1 cellular context compared by ENCODE assay signal in genomic region chr17:37643118-37643766, GRCh38.
TF ChIP-seq lines count a peak whose summit lies in the region.

TSS of gene DDX52 (minus strand) at chr17:37643446. CDS start at chr17:37643420, 26 bp downstream.

TF ChIP-seq in HepG2, 621 proteins besides CTCF, POLR2A, EP300 and RAD21 (continued from another document and continues in another):
- TF ChIP-seq, protein P1, sequence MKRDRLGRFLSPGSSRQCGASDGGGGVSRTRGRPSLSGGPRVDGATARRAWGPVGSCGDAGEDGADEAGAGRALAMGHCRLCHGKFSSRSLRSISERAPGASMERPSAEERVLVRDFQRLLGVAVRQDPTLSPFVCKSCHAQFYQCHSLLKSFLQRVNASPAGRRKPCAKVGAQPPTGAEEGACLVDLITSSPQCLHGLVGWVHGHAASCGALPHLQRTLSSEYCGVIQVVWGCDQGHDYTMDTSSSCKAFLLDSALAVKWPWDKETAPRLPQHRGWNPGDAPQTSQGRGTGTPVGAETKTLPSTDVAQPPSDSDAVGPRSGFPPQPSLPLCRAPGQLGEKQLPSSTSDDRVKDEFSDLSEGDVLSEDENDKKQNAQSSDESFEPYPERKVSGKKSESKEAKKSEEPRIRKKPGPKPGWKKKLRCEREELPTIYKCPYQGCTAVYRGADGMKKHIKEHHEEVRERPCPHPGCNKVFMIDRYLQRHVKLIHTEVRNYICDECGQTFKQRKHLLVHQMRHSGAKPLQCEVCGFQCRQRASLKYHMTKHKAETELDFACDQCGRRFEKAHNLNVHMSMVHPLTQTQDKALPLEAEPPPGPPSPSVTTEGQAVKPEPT (CRISPR knock-in tag; IDR thresholded peaks at IDR 0.05; ENCODE audit: low read depth) = no peak
- TF ChIP-seq MXI1 (IDR thresholded peaks at IDR 0.05; ENCODE audit: borderline replicate concordance, low read depth, low read length) (peak; percentile 41; the same call in 1 of the 3 replicates), ZNF749 (CRISPR knock-in tag; IDR thresholded peaks at IDR 0.05; ENCODE audit: borderline replicate concordance) (no peak; the same call in 1 of the 2 replicates), NR3C1 (CRISPR knock-in tag; IDR thresholded peaks at IDR 0.05) (no peak), MAF1 (CRISPR knock-in tag; IDR thresholded peaks at IDR 0.05; ENCODE audit: borderline replicate concordance) (peak; percentile 51; the same call in 1 of the 2 replicates), TEAD2 (CRISPR knock-in tag; IDR thresholded peaks at IDR 0.05) (no peak), JUNB (CRISPR knock-in tag; IDR thresholded peaks at IDR 0.05; ENCODE audit: borderline replicate concordance) (no peak), SOX13 (IDR thresholded peaks at IDR 0.05) (no peak), SOX13 (CRISPR knock-in tag; conservative IDR thresholded peaks at IDR 0.05 in 1 of 2, IDR thresholded peaks at IDR 0.05 in 1 of 2) (peak in 1 of 2 experiments; percentile 37; a peak in 2 of 4 replicates), ZBTB7A (CRISPR knock-in tag; IDR thresholded peaks at IDR 0.05) (no peak), ELF4 (CRISPR knock-in tag; IDR thresholded peaks at IDR 0.05; ENCODE audit: borderline replicate concordance) (no peak), ZNF256 (CRISPR knock-in tag; conservative IDR thresholded peaks at IDR 0.05) (peak; percentile 70; the same call in 1 of the 2 replicates), REPIN1 (CRISPR knock-in tag; IDR thresholded peaks at IDR 0.05; ENCODE audit: borderline replicate concordance, low read depth) (no peak), ZNF644 (CRISPR knock-in tag; IDR thresholded peaks at IDR 0.05; ENCODE audit: low read depth) (no peak), ERF (CRISPR knock-in tag; IDR thresholded peaks at IDR 0.05) (peak; percentile 60), ZNF224 (CRISPR knock-in tag; IDR thresholded peaks at IDR 0.05) (peak; percentile 65; the same call in 1 of the 2 replicates), HES4 (CRISPR knock-in tag; IDR thresholded peaks at IDR 0.05; ENCODE audit: borderline replicate concordance) (peak; percentile 51; the same call in 1 of the 2 replicates), EHMT2 (IDR thresholded peaks at IDR 0.05; ENCODE audit: borderline replicate concordance, low read depth, low read length) (no peak), ZFP36 (IDR thresholded peaks at IDR 0.05; ENCODE audit: borderline replicate concordance, low read depth, low read length, partially characterized antibody) (no peak), KDM1A (CRISPR knock-in tag; IDR thresholded peaks at IDR 0.05) (no peak), RARA (CRISPR knock-in tag; IDR thresholded peaks at IDR 0.05) (no peak), E2F5 (CRISPR knock-in tag; conservative IDR thresholded peaks at IDR 0.05) (no peak), ETV6 (CRISPR knock-in tag; conservative IDR thresholded peaks at IDR 0.05) (0 out of 2 replicates have a peak, but pooled peaks have one; percentile 33), TCF7 (IDR thresholded peaks at IDR 0.05; ENCODE audit: low read depth) (no peak)
- TF ChIP-seq, protein P2, sequence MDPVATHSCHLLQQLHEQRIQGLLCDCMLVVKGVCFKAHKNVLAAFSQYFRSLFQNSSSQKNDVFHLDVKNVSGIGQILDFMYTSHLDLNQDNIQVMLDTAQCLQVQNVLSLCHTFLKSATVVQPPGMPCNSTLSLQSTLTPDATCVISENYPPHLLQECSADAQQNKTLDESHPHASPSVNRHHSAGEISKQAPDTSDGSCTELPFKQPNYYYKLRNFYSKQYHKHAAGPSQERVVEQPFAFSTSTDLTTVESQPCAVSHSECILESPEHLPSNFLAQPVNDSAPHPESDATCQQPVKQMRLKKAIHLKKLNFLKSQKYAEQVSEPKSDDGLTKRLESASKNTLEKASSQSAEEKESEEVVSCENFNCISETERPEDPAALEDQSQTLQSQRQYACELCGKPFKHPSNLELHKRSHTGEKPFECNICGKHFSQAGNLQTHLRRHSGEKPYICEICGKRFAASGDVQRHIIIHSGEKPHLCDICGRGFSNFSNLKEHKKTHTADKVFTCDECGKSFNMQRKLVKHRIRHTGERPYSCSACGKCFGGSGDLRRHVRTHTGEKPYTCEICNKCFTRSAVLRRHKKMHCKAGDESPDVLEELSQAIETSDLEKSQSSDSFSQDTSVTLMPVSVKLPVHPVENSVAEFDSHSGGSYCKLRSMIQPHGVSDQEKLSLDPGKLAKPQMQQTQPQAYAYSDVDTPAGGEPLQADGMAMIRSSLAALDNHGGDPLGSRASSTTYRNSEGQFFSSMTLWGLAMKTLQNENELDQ (CRISPR knock-in tag; IDR thresholded peaks at IDR 0.05; ENCODE audit: borderline replicate concordance) = no peak
- TF ChIP-seq, protein P3, sequence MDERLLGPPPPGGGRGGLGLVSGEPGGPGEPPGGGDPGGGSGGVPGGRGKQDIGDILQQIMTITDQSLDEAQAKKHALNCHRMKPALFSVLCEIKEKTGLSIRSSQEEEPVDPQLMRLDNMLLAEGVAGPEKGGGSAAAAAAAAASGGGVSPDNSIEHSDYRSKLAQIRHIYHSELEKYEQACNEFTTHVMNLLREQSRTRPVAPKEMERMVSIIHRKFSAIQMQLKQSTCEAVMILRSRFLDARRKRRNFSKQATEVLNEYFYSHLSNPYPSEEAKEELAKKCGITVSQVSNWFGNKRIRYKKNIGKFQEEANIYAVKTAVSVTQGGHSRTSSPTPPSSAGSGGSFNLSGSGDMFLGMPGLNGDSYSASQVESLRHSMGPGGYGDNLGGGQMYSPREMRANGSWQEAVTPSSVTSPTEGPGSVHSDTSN (CRISPR knock-in tag; IDR thresholded peaks at IDR 0.05) = no peak
- TF ChIP-seq, protein P4, sequence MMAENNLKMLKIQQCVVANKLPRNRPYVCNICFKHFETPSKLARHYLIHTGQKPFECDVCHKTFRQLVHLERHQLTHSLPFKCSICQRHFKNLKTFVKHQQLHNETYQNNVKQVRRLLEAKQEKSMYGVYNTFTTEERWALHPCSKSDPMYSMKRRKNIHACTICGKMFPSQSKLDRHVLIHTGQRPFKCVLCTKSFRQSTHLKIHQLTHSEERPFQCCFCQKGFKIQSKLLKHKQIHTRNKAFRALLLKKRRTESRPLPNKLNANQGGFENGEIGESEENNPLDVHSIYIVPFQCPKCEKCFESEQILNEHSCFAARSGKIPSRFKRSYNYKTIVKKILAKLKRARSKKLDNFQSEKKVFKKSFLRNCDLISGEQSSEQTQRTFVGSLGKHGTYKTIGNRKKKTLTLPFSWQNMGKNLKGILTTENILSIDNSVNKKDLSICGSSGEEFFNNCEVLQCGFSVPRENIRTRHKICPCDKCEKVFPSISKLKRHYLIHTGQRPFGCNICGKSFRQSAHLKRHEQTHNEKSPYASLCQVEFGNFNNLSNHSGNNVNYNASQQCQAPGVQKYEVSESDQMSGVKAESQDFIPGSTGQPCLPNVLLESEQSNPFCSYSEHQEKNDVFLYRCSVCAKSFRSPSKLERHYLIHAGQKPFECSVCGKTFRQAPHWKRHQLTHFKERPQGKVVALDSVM (CRISPR knock-in tag; IDR thresholded peaks at IDR 0.05) = peak; percentile 99
- TF ChIP-seq, protein P5, sequence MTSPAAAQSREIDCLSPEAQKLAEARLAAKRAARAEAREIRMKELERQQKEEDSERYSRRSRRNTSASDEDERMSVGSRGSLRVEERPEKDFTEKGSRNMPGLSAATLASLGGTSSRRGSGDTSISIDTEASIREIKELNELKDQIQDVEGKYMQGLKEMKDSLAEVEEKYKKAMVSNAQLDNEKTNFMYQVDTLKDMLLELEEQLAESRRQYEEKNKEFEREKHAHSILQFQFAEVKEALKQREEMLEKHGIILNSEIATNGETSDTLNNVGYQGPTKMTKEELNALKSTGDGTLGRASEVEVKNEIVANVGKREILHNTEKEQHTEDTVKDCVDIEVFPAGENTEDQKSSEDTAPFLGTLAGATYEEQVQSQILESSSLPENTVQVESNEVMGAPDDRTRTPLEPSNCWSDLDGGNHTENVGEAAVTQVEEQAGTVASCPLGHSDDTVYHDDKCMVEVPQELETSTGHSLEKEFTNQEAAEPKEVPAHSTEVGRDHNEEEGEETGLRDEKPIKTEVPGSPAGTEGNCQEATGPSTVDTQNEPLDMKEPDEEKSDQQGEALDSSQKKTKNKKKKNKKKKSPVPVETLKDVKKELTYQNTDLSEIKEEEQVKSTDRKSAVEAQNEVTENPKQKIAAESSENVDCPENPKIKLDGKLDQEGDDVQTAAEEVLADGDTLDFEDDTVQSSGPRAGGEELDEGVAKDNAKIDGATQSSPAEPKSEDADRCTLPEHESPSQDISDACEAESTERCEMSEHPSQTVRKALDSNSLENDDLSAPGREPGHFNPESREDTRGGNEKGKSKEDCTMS (CRISPR knock-in tag; conservative IDR thresholded peaks at IDR 0.05) = no peak
- TF ChIP-seq, protein P6, sequence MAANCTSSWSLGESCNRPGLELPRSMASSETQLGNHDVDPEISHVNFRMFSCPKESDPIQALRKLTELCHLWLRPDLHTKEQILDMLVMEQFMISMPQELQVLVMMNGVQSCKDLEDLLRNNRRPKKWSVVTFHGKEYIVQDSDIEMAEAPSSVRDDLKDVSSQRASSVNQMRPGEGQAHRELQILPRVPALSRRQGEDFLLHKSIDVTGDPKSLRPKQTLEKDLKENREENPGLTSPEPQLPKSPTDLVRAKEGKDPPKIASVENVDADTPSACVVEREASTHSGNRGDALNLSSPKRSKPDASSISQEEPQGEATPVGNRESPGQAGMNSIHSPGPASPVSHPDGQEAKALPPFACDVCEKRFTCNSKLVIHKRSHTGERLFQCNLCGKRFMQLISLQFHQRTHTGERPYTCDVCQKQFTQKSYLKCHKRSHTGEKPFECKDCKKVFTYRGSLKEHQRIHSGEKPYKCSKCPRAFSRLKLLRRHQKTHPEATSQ (CRISPR knock-in tag; IDR thresholded peaks at IDR 0.05; ENCODE audit: borderline replicate concordance) = no peak
- TF ChIP-seq, protein P7, sequence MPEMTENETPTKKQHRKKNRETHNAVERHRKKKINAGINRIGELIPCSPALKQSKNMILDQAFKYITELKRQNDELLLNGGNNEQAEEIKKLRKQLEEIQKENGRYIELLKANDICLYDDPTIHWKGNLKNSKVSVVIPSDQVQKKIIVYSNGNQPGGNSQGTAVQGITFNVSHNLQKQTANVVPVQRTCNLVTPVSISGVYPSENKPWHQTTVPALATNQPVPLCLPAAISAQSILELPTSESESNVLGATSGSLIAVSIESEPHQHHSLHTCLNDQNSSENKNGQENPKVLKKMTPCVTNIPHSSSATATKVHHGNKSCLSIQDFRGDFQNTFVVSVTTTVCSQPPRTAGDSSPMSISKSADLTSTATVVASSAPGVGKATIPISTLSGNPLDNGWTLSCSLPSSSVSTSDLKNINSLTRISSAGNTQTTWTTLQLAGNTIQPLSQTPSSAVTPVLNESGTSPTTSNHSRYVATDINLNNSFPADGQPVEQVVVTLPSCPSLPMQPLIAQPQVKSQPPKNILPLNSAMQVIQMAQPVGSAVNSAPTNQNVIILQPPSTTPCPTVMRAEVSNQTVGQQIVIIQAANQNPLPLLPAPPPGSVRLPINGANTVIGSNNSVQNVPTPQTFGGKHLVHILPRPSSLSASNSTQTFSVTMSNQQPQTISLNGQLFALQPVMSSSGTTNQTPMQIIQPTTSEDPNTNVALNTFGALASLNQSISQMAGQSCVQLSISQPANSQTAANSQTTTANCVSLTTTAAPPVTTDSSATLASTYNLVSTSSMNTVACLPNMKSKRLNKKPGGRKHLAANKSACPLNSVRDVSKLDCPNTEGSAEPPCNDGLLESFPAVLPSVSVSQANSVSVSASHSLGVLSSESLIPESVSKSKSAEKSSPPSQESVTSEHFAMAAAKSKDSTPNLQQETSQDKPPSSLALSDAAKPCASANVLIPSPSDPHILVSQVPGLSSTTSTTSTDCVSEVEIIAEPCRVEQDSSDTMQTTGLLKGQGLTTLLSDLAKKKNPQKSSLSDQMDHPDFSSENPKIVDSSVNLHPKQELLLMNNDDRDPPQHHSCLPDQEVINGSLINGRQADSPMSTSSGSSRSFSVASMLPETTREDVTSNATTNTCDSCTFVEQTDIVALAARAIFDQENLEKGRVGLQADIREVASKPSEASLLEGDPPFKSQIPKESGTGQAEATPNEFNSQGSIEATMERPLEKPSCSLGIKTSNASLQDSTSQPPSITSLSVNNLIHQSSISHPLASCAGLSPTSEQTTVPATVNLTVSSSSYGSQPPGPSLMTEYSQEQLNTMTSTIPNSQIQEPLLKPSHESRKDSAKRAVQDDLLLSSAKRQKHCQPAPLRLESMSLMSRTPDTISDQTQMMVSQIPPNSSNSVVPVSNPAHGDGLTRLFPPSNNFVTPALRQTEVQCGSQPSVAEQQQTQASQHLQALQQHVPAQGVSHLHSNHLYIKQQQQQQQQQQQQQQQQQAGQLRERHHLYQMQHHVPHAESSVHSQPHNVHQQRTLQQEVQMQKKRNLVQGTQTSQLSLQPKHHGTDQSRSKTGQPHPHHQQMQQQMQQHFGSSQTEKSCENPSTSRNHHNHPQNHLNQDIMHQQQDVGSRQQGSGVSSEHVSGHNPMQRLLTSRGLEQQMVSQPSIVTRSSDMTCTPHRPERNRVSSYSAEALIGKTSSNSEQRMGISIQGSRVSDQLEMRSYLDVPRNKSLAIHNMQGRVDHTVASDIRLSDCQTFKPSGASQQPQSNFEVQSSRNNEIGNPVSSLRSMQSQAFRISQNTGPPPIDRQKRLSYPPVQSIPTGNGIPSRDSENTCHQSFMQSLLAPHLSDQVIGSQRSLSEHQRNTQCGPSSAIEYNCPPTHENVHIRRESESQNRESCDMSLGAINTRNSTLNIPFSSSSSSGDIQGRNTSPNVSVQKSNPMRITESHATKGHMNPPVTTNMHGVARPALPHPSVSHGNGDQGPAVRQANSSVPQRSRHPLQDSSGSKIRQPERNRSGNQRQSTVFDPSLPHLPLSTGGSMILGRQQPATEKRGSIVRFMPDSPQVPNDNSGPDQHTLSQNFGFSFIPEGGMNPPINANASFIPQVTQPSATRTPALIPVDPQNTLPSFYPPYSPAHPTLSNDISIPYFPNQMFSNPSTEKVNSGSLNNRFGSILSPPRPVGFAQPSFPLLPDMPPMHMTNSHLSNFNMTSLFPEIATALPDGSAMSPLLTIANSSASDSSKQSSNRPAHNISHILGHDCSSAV (CRISPR knock-in tag; IDR thresholded peaks at IDR 0.05; ENCODE audit: borderline replicate concordance) = no peak
- TF ChIP-seq, protein P8, sequence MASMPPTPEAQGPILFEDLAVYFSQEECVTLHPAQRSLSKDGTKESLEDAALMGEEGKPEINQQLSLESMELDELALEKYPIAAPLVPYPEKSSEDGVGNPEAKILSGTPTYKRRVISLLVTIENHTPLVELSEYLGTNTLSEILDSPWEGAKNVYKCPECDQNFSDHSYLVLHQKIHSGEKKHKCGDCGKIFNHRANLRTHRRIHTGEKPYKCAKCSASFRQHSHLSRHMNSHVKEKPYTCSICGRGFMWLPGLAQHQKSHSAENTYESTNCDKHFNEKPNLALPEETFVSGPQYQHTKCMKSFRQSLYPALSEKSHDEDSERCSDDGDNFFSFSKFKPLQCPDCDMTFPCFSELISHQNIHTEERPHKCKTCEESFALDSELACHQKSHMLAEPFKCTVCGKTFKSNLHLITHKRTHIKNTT (CRISPR knock-in tag; IDR thresholded peaks at IDR 0.05) = no peak
